Comparison of ENCODE assay signal across 22 cellular contexts in genomic region chr1:78033797-78034172, GRCh38. TPM values are rescaled to one million over a fixed set of nuclear protein-coding genes. Genes with fewer than 3 reads are reported as not detected.
DNase-seq lines count a peak whose midpoint lies in the region; ATAC-seq, FAIRE-seq and TF ChIP-seq lines count a peak whose summit lies in the region.
"Had no signal": no experiment of that assay in that cellular context is flagged by ENCODE, and none has a peak within 500 bp of the region (broad histone marks: within the 10 kb centered on the region; RNA-seq: fewer than 3 reads in every experiment).

No MANE protein-coding gene starts in this region.

- H3K27ac ChIP-seq in foreskin keratinocyte, result peak overlapping the region; percentile 45

- DNase-seq in GM12892 (ENCODE audit: insufficient read length) (no peak), HPDE6-E6E7 (ENCODE audit: extremely low spot score) (peak; percentile 56), bronchial epithelial cell (ENCODE audit: low read depth) (peak; percentile 97), foreskin keratinocyte (peak; percentile 83 to 92), head of caudate nucleus (no peak)
- DNase-seq: BE2C, EL, GF-D8, H9, HFFc6, Karpas-422, NCI-H1417, NCI-H1694 treated with DMSO at 0.1 percent for 48 hours, NCI-H446, NCI-H526, SHP77 treated with DMSO at 0.1 percent for 48 hours, SW 1271 had no signal

- H3K27me3 ChIP-seq in bronchial epithelial cell (ENCODE audit: control insufficient read depth, insufficient read depth, low read length) (no peaks in the 10 kb centered on the region), foreskin keratinocyte (no peaks in the 10 kb centered on the region)
- H3K27me3 ChIP-seq: BE2C had no signal

- peaks cover 15% of the 10 kb centered on the region for H3K4me1 ChIP-seq in foreskin keratinocyte
- H3K4me1 ChIP-seq: BE2C had no signal

- peak; percentile 21 for FAIRE-seq in GM12892 (lab: Jason Lieb, UNC)
- FAIRE-seq in bronchial epithelial cell (lab: Jason Lieb, UNC), result no peak
- FAIRE-seq: RCC 7860 had no signal

- TF ChIP-seq POLR2A in GM12892 (IDR thresholded peaks at IDR 0.05; ENCODE audit: low read depth, low read length), result no peak

- no peak overlapping the region for H3K4me3 ChIP-seq in bronchial epithelial cell (ENCODE audit: low read depth, low read length)

- ATAC-seq in foreskin keratinocyte (peak; percentile 92), HG03521 (IDR thresholded peaks at IDR 0.05; ENCODE audit: unreplicated experiment) (no peak), GM21576 (IDR thresholded peaks at IDR 0.05; ENCODE audit: unreplicated experiment) (no peak)

- intact Hi-C loops in head of caudate nucleus (cut with DNase I), result no loop called here

- TF ChIP-seq CTCF in bronchial epithelial cell (IDR thresholded peaks at IDR 0.05; ENCODE audit: insufficient read depth, low read length, severe bottlenecking), result no peak
- peak; percentile 39 for TF ChIP-seq CTCF in foreskin keratinocyte (conservative IDR thresholded peaks at IDR 0.05)

- no peaks in the 10 kb centered on the region for H3K36me3 ChIP-seq in bronchial epithelial cell (ENCODE audit: control insufficient read depth, insufficient read depth, low read length)
- H3K36me3 ChIP-seq: BE2C had no signal

RNA-seq across cellular contexts. Expression of gene GIPC2, which starts 12.0 kb away (rescaled TPM):
- not detected for polyA plus RNA-seq in GM12892 (2012; ENCODE audit: missing spikeins)
- total RNA-seq in bronchial epithelial cell (0.38 and 1.1 TPM in 2 replicates), foreskin keratinocyte (0.71 TPM in 2 replicates)
- 0.32 and 0.33 TPM in 2 replicates for polyA plus RNA-seq in foreskin keratinocyte
- total RNA-seq: A673 had no signal
- polyA plus RNA-seq: IgD-negative memory B cell had no signal

RNA-seq across cellular contexts. Expression of gene DNAJB4, which starts 29.0 kb away (rescaled TPM):
- 5.1 TPM for polyA plus RNA-seq in GM12892 (2012; ENCODE audit: missing spikeins)
- 6.8 and 15.7 TPM in 2 replicates for total RNA-seq in bronchial epithelial cell
- 14.1 and 19.9 TPM in 2 replicates for total RNA-seq in foreskin keratinocyte
- 6.0 and 7.2 TPM in 2 replicates for polyA plus RNA-seq in foreskin keratinocyte

RNA-seq across cellular contexts. Expression of gene FUBP1, which starts 54.9 kb away (rescaled TPM):
- polyA plus RNA-seq in GM12892 (2012; ENCODE audit: missing spikeins), result 161 TPM
- total RNA-seq in bronchial epithelial cell (95.8 and 103 TPM in 2 replicates), foreskin keratinocyte (140 and 146 TPM in 2 replicates)
- polyA plus RNA-seq in foreskin keratinocyte, result 60.7 and 73.1 TPM in 2 replicates

Comparison
In these comparisons a context has a peak if more than half of its experiments do, and no peak if none do; other contexts are left out.
1. DNase-seq: peak in HPDE6-E6E7 (single experiment), bronchial epithelial cell (single experiment) and foreskin keratinocyte (2 of 2); none in GM12892 (single experiment) and head of caudate nucleus (0 of 42).